Comparison of ENCODE assay signal across 2 cellular contexts in the genomic region with DNA sequence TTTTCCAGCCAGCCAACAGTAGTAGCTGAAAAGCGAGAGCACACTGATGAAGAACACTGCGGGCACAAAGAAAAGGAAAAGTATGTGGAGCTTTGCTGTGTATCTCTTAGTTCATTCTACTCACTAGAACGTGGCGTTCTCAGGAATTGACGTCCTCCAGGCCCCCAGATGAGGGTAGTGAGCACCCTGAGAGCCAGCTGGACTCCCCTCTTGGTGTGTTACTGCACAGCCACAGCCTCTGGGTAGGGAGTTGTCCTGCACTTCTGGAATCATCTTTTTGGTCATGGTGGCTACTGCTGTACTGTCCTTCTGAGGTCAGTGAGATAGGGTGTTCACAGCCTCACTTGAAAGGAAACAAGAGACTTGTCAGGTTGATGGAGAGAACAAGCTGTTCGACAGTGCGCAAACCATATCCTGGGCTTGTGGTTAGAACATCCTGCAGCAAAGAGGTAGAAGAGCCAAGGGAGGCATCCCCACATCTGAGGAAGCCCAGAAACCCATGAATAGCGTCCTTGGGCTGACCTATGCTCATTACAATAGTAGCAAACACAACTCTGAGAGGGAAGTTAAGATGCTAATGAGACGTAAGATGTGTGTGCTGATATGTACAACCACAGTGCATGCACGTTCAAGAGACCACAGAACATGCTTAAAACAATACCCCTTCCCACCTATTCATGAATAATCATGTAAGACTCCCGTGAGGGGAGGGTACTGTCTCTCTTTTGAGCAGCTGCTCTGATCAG.
A peak's percentile ranks its signal among the peaks of the same experiment; 100 is the strongest.
TF ChIP-seq lines count a peak whose summit lies in the region.

No MANE protein-coding gene starts in this region.

TF ChIP-seq in liver, 16 proteins besides CTCF, POLR2A, EP300 and RAD21:
- TF ChIP-seq, protein P1, sequence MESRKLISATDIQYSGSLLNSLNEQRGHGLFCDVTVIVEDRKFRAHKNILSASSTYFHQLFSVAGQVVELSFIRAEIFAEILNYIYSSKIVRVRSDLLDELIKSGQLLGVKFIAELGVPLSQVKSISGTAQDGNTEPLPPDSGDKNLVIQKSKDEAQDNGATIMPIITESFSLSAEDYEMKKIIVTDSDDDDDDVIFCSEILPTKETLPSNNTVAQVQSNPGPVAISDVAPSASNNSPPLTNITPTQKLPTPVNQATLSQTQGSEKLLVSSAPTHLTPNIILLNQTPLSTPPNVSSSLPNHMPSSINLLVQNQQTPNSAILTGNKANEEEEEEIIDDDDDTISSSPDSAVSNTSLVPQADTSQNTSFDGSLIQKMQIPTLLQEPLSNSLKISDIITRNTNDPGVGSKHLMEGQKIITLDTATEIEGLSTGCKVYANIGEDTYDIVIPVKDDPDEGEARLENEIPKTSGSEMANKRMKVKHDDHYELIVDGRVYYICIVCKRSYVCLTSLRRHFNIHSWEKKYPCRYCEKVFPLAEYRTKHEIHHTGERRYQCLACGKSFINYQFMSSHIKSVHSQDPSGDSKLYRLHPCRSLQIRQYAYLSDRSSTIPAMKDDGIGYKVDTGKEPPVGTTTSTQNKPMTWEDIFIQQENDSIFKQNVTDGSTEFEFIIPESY (IDR thresholded peaks at IDR 0.05), result no peak
- no peak for TF ChIP-seq EGR1 (IDR thresholded peaks at IDR 0.05; ENCODE audit: low read depth in 2 of 2)
- TF ChIP-seq, protein P2, sequence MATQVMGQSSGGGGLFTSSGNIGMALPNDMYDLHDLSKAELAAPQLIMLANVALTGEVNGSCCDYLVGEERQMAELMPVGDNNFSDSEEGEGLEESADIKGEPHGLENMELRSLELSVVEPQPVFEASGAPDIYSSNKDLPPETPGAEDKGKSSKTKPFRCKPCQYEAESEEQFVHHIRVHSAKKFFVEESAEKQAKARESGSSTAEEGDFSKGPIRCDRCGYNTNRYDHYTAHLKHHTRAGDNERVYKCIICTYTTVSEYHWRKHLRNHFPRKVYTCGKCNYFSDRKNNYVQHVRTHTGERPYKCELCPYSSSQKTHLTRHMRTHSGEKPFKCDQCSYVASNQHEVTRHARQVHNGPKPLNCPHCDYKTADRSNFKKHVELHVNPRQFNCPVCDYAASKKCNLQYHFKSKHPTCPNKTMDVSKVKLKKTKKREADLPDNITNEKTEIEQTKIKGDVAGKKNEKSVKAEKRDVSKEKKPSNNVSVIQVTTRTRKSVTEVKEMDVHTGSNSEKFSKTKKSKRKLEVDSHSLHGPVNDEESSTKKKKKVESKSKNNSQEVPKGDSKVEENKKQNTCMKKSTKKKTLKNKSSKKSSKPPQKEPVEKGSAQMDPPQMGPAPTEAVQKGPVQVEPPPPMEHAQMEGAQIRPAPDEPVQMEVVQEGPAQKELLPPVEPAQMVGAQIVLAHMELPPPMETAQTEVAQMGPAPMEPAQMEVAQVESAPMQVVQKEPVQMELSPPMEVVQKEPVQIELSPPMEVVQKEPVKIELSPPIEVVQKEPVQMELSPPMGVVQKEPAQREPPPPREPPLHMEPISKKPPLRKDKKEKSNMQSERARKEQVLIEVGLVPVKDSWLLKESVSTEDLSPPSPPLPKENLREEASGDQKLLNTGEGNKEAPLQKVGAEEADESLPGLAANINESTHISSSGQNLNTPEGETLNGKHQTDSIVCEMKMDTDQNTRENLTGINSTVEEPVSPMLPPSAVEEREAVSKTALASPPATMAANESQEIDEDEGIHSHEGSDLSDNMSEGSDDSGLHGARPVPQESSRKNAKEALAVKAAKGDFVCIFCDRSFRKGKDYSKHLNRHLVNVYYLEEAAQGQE (IDR thresholded peaks at IDR 0.05), result no peak
- peak; percentile 12 for TF ChIP-seq SP1 (IDR thresholded peaks at IDR 0.05)

TF ChIP-seq in HepG2, 621 proteins besides CTCF, POLR2A, EP300 and RAD21:
- no peak for TF ChIP-seq CHD2 (IDR thresholded peaks at IDR 0.05; ENCODE audit: low read depth, low read length)
